ENCODE assay signal across 8 cellular contexts in genomic region chr1:226871047-226871365, GRCh38. TPM values are rescaled to one million over a fixed set of nuclear protein-coding genes. Genes with fewer than 3 reads are reported as not detected.
A peak's percentile ranks its signal among the peaks of the same experiment; 100 is the strongest.
DNase-seq lines count a peak whose midpoint lies in the region; ATAC-seq and TF ChIP-seq lines count a peak whose summit lies in the region.

No MANE protein-coding gene starts in this region.

- H3K27ac ChIP-seq in SU-DHL-6 (ENCODE audit: low read depth, low read length) (no peak overlapping the region), gastrocnemius medialis (peak overlapping the region; percentile 71 to 94 (median 90))

- no peaks in the 10 kb centered on the region for H3K9me3 ChIP-seq in SU-DHL-6 (ENCODE audit: insufficient read depth, low read length)
- H3K9me3 ChIP-seq in gastrocnemius medialis = no peaks in the 10 kb centered on the region

- no peak overlapping the region for H2AFZ ChIP-seq in SU-DHL-6 (ENCODE audit: low read depth, low read length, severe bottlenecking)

- no peaks in the 10 kb centered on the region for H3F3A ChIP-seq in SU-DHL-6 (ENCODE audit: insufficient read depth)

- H4K20me1 ChIP-seq in SU-DHL-6 (ENCODE audit: low read depth, low read length) = no peaks in the 10 kb centered on the region

- peaks cover 4% of the 10 kb centered on the region for H3K9me3 Mint-ChIP-seq in glutamatergic neuron (ENCODE audit: unreplicated experiment)

- intact Hi-C loops in gastrocnemius medialis (cut with DNase I; ENCODE audit: low total_unique reads) = loop anchor here (2.0 to 5.0 kb wide), 2 partner anchors 50 to 106 kb away; no protein-coding TSS in a partner anchor

- ATAC-seq in GM19395 (IDR thresholded peaks at IDR 0.05; ENCODE audit: unreplicated experiment) (peak; percentile 27), gastrocnemius medialis (no peak), GM18867 (IDR thresholded peaks at IDR 0.05; ENCODE audit: unreplicated experiment) (no peak), GM19035 (IDR thresholded peaks at IDR 0.05; ENCODE audit: unreplicated experiment) (no peak), GM21390 (IDR thresholded peaks at IDR 0.05; ENCODE audit: unreplicated experiment) (no peak)

- H3K4me3 ChIP-seq in SU-DHL-6 (ENCODE audit: insufficient read depth, low read length, poor library complexity, severe bottlenecking) (peak overlapping the region; percentile 49), gastrocnemius medialis (peak overlapping the region; percentile 72 to 91 (median 88))

- peak overlapping the region; percentile 53 for H3K9ac ChIP-seq in SU-DHL-6 (ENCODE audit: low read length)

- H3K27me3 ChIP-seq in SU-DHL-6 (ENCODE audit: low read length) = no peaks in the 10 kb centered on the region
- no peaks in the 10 kb centered on the region for H3K27me3 ChIP-seq in gastrocnemius medialis

- in situ Hi-C loops in gastrocnemius medialis (cut with MboI; ENCODE audit: low sequenced_read_pairs in 4 of 4) = no loop called here

- H3K4me1 Mint-ChIP-seq in glutamatergic neuron (ENCODE audit: low read depth, unreplicated experiment) = peaks cover 13% of the 10 kb centered on the region

- peak overlapping the region; percentile 69 for H3K4me2 ChIP-seq in SU-DHL-6 (ENCODE audit: low read depth, low read length, poor library complexity, severe bottlenecking)

- H3K36me3 Mint-ChIP-seq in glutamatergic neuron (ENCODE audit: unreplicated experiment) = no peaks in the 10 kb centered on the region

- no peaks in the 10 kb centered on the region for H3K9me2 ChIP-seq in SU-DHL-6 (replicated peaks; ENCODE audit: insufficient read depth, low read length)

- no peaks in the 10 kb centered on the region for H3K79me2 ChIP-seq in SU-DHL-6 (ENCODE audit: insufficient read depth, low read length)

- DNase-seq in glutamatergic neuron (no peak), gastrocnemius medialis (no peak), DMS 273 treated with DMSO at 0.1 percent for 48 hours (lab: John Stamatoyannopoulos, UW) (no peak)

- H3K4me1 ChIP-seq in gastrocnemius medialis = peaks cover 32 to 37% of the 10 kb centered on the region in 2 donors

- H3K36me3 ChIP-seq in SU-DHL-6 (ENCODE audit: low read length) = no peaks in the 10 kb centered on the region
- no peaks in the 10 kb centered on the region for H3K36me3 ChIP-seq in gastrocnemius medialis

- H3K27ac Mint-ChIP-seq in glutamatergic neuron (ENCODE audit: unreplicated experiment) = no peak overlapping the region

- H3K27me3 Mint-ChIP-seq in glutamatergic neuron (ENCODE audit: unreplicated experiment) = peaks cover 8% of the 10 kb centered on the region

- no peak for TF ChIP-seq POLR2A in gastrocnemius medialis (IDR thresholded peaks at IDR 0.05)

- peak overlapping the region; percentile 84 for H3K4me3 Mint-ChIP-seq in glutamatergic neuron (ENCODE audit: unreplicated experiment)

- TF ChIP-seq CTCF in SU-DHL-6 (IDR thresholded peaks at IDR 0.05; ENCODE audit: insufficient read depth, low read length, poor library complexity, severe bottlenecking) = no peak
- TF ChIP-seq CTCF in glutamatergic neuron (IDR thresholded peaks at IDR 0.05; ENCODE audit: partially characterized antibody, unreplicated experiment) = no peak
- no peak for TF ChIP-seq CTCF in gastrocnemius medialis (IDR thresholded peaks at IDR 0.05 in 4 of 5, conservative IDR thresholded peaks at IDR 0.05 in 1 of 5)

RNA-seq across cellular contexts. Expression of gene PSEN2, which starts 0.6 kb away (rescaled TPM):
- total RNA-seq in glutamatergic neuron (ENCODE audit: unreplicated experiment) = 22.2 TPM
- 10 to 100 TPM; 24.8 to 41.4 (median 34.1) TPM for total RNA-seq in gastrocnemius medialis
